32 cellular contexts compared by ENCODE assay signal in the genomic region with DNA sequence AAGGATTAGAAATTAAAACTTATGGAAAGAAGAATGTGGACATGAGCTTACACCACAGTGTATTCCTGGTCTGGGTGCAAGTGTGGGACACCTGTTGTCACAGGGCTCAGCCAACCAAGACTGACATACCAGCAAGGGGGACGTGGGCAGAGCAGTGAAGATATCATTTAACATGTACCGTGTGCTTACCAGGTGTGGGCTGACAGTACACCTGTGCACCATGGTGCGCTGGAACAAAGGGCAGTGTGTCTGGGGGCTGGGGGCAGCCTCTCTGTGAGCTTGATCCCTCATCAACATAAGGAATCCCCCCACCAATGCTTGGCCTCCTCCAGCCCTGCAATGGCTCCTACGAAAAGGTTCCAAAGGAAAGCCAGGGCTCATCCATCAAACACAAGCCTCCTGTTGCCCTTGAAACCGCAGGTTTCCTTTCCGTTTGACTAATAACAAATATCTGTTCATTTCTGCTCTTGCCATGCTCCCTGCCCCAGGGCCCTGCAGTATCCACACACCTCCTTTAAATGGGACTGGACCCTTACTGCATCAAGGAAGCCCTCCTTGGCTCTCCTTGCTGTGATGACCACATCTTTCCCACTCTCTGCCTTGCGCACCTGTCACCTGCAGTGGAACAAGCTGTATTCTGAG. TPM values are rescaled to one million over a fixed set of nuclear protein-coding genes. Genes with fewer than 3 reads are reported as not detected.
"Had no signal": no experiment of that assay in that cellular context is flagged by ENCODE, and none has a peak within 500 bp of the region (broad histone marks: within the 10 kb centered on the region; RNA-seq: fewer than 3 reads in every experiment).

No MANE protein-coding gene starts in this region.

- H3K9me3 Mint-ChIP-seq: activated CD8-positive, alpha-beta T cell treated with anti-CD3 and anti-CD28 coated beads for 36 hours; activated naive CD8-positive, alpha-beta T cell treated with anti-CD3 and anti-CD28 coated beads for 36 hours; activated T-cell treated with anti-CD3 and anti-CD28 coated beads, Interleukin-2, amount 50 U/mL, for 72 hours; activated T-helper 17 cell treated with anti-CD3 and anti-CD28 coated beads, Interleukin-2, amount 50 U/mL, for 72 hours; central memory CD8-positive, alpha-beta T cell; T-helper 1 cell treated with Interleukin-12 subunit alpha and Interleukin-12 subunit beta and Interleukin-4 antibody, amounts not matched to agents 30 μg/mL and 1 μg/mL, for 36 hours; T-helper 2 cell treated with Interferon-gamma antibody and Interleukin-4, amounts not matched to agents 5 μg/mL and 100 μg/mL, for 36 hours had no signal

- DNase-seq: activated CD4-positive, alpha-beta T cell treated with anti-CD3 and anti-CD28 coated beads for 1 hour; activated CD4-positive, alpha-beta T cell treated with anti-CD3 and anti-CD28 coated beads for 48 hours; activated CD4-positive, CD25-positive, alpha-beta regulatory T cell; activated CD8-positive, alpha-beta T cell treated with anti-CD3 and anti-CD28 coated beads for 36 hours; activated effector memory CD4-positive, alpha-beta T cell treated with anti-CD3 and anti-CD28 coated beads, Interleukin-2, amount 50 U/mL, for 16 hours; activated naive CD4-positive, alpha-beta T cell; activated naive CD4-positive, alpha-beta T cell treated with anti-CD3 and anti-CD28 coated beads, Interleukin-2, amount 50 U/mL, for 16 hours; activated naive CD8-positive, alpha-beta T cell treated with anti-CD3 and anti-CD28 coated beads for 36 hours; activated T-cell treated with anti-CD3 and anti-CD28 coated beads, Interleukin-2, amount 50 U/mL, for 1 hour; activated T-cell treated with anti-CD3 and anti-CD28 coated beads, Interleukin-2, amount 50 U/mL, for 72 hours; amniotic stem cell; aorta; brain microvascular endothelial cell; NCI-H1092 treated with DMSO at 0.1 percent for 48 hours; NCI-H1417 treated with DMSO at 0.1 percent for 48 hours; NCI-H187 treated with DMSO at 0.1 percent for 48 hours; NCI-H2081; NCI-H2171 treated with DMSO at 0.1 percent for 48 hours; NCI-H2227 treated with DMSO at 0.1 percent for 48 hours; NCI-H446; NCI-H510A treated with DMSO at 0.1 percent for 48 hours; NCI-H526 treated with DMSO at 0.1 percent for 48 hours; NCI-H774; SHP77 treated with DMSO at 0.1 percent for 48 hours; SK-N-SH had no signal

- H3K9ac ChIP-seq: KMS-11, SK-N-SH had no signal

- H3K4me3 Mint-ChIP-seq: activated CD8-positive, alpha-beta T cell treated with anti-CD3 and anti-CD28 coated beads for 36 hours; activated naive CD8-positive, alpha-beta T cell treated with anti-CD3 and anti-CD28 coated beads for 36 hours; activated T-cell treated with anti-CD3 and anti-CD28 coated beads, Interleukin-2, amount 50 U/mL, for 72 hours; activated T-helper 17 cell treated with anti-CD3 and anti-CD28 coated beads, Interleukin-2, amount 50 U/mL, for 72 hours; central memory CD8-positive, alpha-beta T cell; T-helper 1 cell treated with Interleukin-12 subunit alpha and Interleukin-12 subunit beta and Interleukin-4 antibody, amounts not matched to agents 30 μg/mL and 1 μg/mL, for 36 hours; T-helper 2 cell treated with Interferon-gamma antibody and Interleukin-4, amounts not matched to agents 5 μg/mL and 100 μg/mL, for 36 hours had no signal

- H3K4me1 Mint-ChIP-seq: activated naive CD8-positive, alpha-beta T cell treated with anti-CD3 and anti-CD28 coated beads for 36 hours; activated T-helper 17 cell treated with anti-CD3 and anti-CD28 coated beads, Interleukin-2, amount 50 U/mL, for 72 hours; central memory CD8-positive, alpha-beta T cell had no signal

- H3K27me3 ChIP-seq: brain microvascular endothelial cell, cardiac muscle cell, SJSA1 had no signal

- H3K27ac ChIP-seq: brain microvascular endothelial cell, cardiac muscle cell, KMS-11, SJSA1 had no signal

- H3K36me3 ChIP-seq: SJSA1 had no signal

- H3K27ac Mint-ChIP-seq: activated CD8-positive, alpha-beta T cell treated with anti-CD3 and anti-CD28 coated beads for 36 hours; activated naive CD8-positive, alpha-beta T cell treated with anti-CD3 and anti-CD28 coated beads for 36 hours; activated T-cell treated with anti-CD3 and anti-CD28 coated beads, Interleukin-2, amount 50 U/mL, for 72 hours; activated T-helper 17 cell treated with anti-CD3 and anti-CD28 coated beads, Interleukin-2, amount 50 U/mL, for 72 hours; T-helper 1 cell treated with Interleukin-12 subunit alpha and Interleukin-12 subunit beta and Interleukin-4 antibody, amounts not matched to agents 30 μg/mL and 1 μg/mL, for 36 hours; T-helper 2 cell treated with Interferon-gamma antibody and Interleukin-4, amounts not matched to agents 5 μg/mL and 100 μg/mL, for 36 hours had no signal

- H3K9me3 ChIP-seq: SJSA1, SK-N-SH had no signal

- H3K4me3 ChIP-seq: cardiac muscle cell, SJSA1 had no signal

- H3K4me1 ChIP-seq: SJSA1 had no signal

- H3K36me3 Mint-ChIP-seq: activated naive CD8-positive, alpha-beta T cell treated with anti-CD3 and anti-CD28 coated beads for 36 hours had no signal

- H3K4me2 ChIP-seq: KMS-11, SK-N-SH had no signal

- H3K27me3 Mint-ChIP-seq: activated CD8-positive, alpha-beta T cell treated with anti-CD3 and anti-CD28 coated beads for 36 hours; activated naive CD8-positive, alpha-beta T cell treated with anti-CD3 and anti-CD28 coated beads for 36 hours; activated T-helper 17 cell treated with anti-CD3 and anti-CD28 coated beads, Interleukin-2, amount 50 U/mL, for 72 hours; central memory CD8-positive, alpha-beta T cell had no signal

RNA-seq across cellular contexts. Expression of gene EVC2, which starts 16.7 kb away (rescaled TPM):
- polyA plus RNA-seq: SK-N-SH had no signal
